ENCODE assay signal across 28 cellular contexts in genomic region chr17:79342376-79342775, GRCh38.
"Had no signal": no experiment of that assay in that cellular context is flagged by ENCODE, and none has a peak within 500 bp of the region (broad histone marks: within the 10 kb centered on the region; RNA-seq: fewer than 3 reads in every experiment).

No MANE protein-coding gene starts in this region.

- H3K27ac ChIP-seq: hepatocyte, lower lobe of right lung, ovary, right atrium auricular region, right lobe of liver, stomach, thoracic aorta, tibial artery, upper lobe of right lung had no signal

- H3K4me1 Mint-ChIP-seq: mesothelial cell of epicardium; naive thymus-derived CD4-positive, alpha-beta T cell had no signal

- H3K36me3 Mint-ChIP-seq: mesothelial cell of epicardium; natural killer cell treated with Interleukin-12 subunit alpha and Interleukin-12 subunit beta and Interleukin-15 and Interleukin-18, amount 100 ng/mL, for 72 hours had no signal

- H3K27me3 ChIP-seq: ovary, right atrium auricular region, right lobe of liver had no signal

- H3K9me3 ChIP-seq: lower lobe of right lung, ovary, right lobe of liver, thoracic aorta, upper lobe of right lung had no signal

- H3K27ac Mint-ChIP-seq: mesothelial cell of epicardium; naive thymus-derived CD4-positive, alpha-beta T cell; natural killer cell treated with Interleukin-12 subunit alpha and Interleukin-12 subunit beta and Interleukin-15 and Interleukin-18, amount 100 ng/mL, for 72 hours; progenitor cell of endocrine pancreas; stimulated activated naive B cell treated with anti-CD40 and anti-IgM and Interleukin-4, amounts not matched to agents 10 μg/mL and 1 μg/mL and 100 μg/mL, for 72 hours had no signal

- ATAC-seq: left cardiac atrium; left lobe of liver; lower lobe of right lung; naive thymus-derived CD4-positive, alpha-beta T cell; natural killer cell treated with Interleukin-12 subunit alpha and Interleukin-12 subunit beta and Interleukin-15 and Interleukin-18, amount 100 ng/mL, for 72 hours; right lobe of liver; stimulated activated naive B cell treated with anti-CD40 and anti-IgM and Interleukin-4, amounts not matched to agents 10 μg/mL and 1 μg/mL and 100 μg/mL, for 72 hours; stimulated activated naive CD8-positive, alpha-beta T cell treated with anti-CD3 and anti-CD28 coated beads, Interleukin-15, Interleukin-2, amounts not matched to agents 100 U/mL and 50 U/mL, for 24 hours; upper lobe of right lung had no signal

- H3K4me1 ChIP-seq: lower lobe of right lung, right atrium auricular region, right lobe of liver, stomach, tibial artery, upper lobe of right lung had no signal

- H3K9me3 Mint-ChIP-seq: natural killer cell treated with Interleukin-12 subunit alpha and Interleukin-12 subunit beta and Interleukin-15 and Interleukin-18, amount 100 ng/mL, for 72 hours had no signal

- DNase-seq: islet precursor cell; kidney glomerular epithelial cell; left cardiac atrium; mammary epithelial cell; mesendoderm; naive thymus-derived CD4-positive, alpha-beta T cell; ovary; right lobe of liver; stimulated activated CD4-positive, alpha-beta T cell treated with anti-CD3 and anti-CD28 coated beads, Interleukin-1b, Interleukin-23, amount 100 ng/mL, for 48 hours; stimulated activated CD4-positive, alpha-beta T cell treated with anti-CD3 and anti-CD28 coated beads, Interleukin-2, amount 100 ng/mL, for 48 hours; stimulated activated CD4-positive, alpha-beta T cell treated with anti-CD3 and anti-CD28 coated beads, Interleukin-4, amount 100 ng/mL, for 4 hours; stimulated activated CD8-positive, alpha-beta memory T cell treated with anti-CD3 and anti-CD28 coated beads, Interleukin-4, amount 100 ng/mL, for 48 hours; stimulated activated naive B cell treated with anti-CD40 and anti-IgM and Interleukin-4, amounts not matched to agents 10 μg/mL and 1 μg/mL and 100 μg/mL, for 72 hours; stimulated activated naive CD8-positive, alpha-beta T cell treated with anti-CD3 and anti-CD28 coated beads, Interleukin-15, Interleukin-2, amounts not matched to agents 100 U/mL and 50 U/mL, for 24 hours; stomach; tibial artery; trophoblast cell; upper lobe of right lung had no signal

- H3K4me3 Mint-ChIP-seq: mesothelial cell of epicardium; naive thymus-derived CD4-positive, alpha-beta T cell; natural killer cell treated with Interleukin-12 subunit alpha and Interleukin-12 subunit beta and Interleukin-15 and Interleukin-18, amount 100 ng/mL, for 72 hours; stimulated activated naive B cell treated with anti-CD40 and anti-IgM and Interleukin-4, amounts not matched to agents 10 μg/mL and 1 μg/mL and 100 μg/mL, for 72 hours had no signal

- FAIRE-seq: urothelium cell line had no signal

- H3K4me2 ChIP-seq: hepatocyte, smooth muscle cell had no signal

- H3K36me3 ChIP-seq: lower lobe of right lung, ovary, right atrium auricular region, right lobe of liver, stomach, thoracic aorta, tibial artery, upper lobe of right lung had no signal

- H3K4me3 ChIP-seq: hepatocyte, lower lobe of right lung, ovary, right atrium auricular region, right lobe of liver, smooth muscle cell, stomach, thoracic aorta, tibial artery, upper lobe of right lung had no signal

- H3K79me2 ChIP-seq: hepatocyte had no signal

- H2AFZ ChIP-seq: hepatocyte had no signal
